In the genomic region with DNA sequence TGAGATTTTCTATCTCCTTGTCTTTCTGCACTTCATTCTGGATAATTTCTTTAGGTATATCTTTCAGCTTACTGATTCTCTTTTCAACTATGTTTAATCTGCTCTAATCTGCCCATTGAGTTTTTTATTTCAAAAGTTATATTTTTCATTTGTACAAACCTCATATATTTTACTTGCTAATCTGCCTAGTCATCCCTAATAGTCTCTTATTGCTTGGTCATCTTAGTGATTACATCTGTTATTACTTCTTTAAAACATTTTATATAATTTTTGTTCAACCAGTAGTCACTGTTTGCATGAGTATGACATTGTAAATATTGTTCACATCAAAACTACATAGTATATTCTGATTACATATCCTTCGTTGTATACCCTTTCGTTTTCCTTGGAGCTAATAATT, we compare ENCODE assay signal across 34 cellular contexts.
"Had no signal": no experiment of that assay in that cellular context is flagged by ENCODE, and none has a peak within 500 bp of the region (broad histone marks: within the 10 kb centered on the region; RNA-seq: fewer than 3 reads in every experiment).

No MANE protein-coding gene starts in this region.

- H3K36me3 ChIP-seq: breast epithelium, cardiac muscle cell, WERI-Rb-1 had no signal

- H3K27me3 ChIP-seq: cardiac muscle cell had no signal

- H3K27ac ChIP-seq: breast epithelium, cardiac muscle cell, coronary artery, dorsolateral prefrontal cortex, WERI-Rb-1 had no signal

- H3K27me3 Mint-ChIP-seq: activated B cell treated with CpG ODN at 0.5 μM for 24 hours; activated CD8-positive, alpha-beta T cell treated with anti-CD3 and anti-CD28 coated beads for 36 hours; activated naive CD8-positive, alpha-beta T cell; activated T-helper 17 cell treated with anti-CD3 and anti-CD28 coated beads, Interleukin-2, amount 50 U/mL, for 72 hours; dendritic cell treated with granulocyte-macrophage colony-stimulating factor and Interleukin-4, amounts not matched to agents 40 ng/mL and 50 ng/mL, for 4 days had no signal

- H3K9me3 Mint-ChIP-seq: activated B cell treated with CpG ODN at 0.5 μM for 24 hours; activated CD8-positive, alpha-beta T cell treated with anti-CD3 and anti-CD28 coated beads for 36 hours; activated T-helper 17 cell treated with anti-CD3 and anti-CD28 coated beads, Interleukin-2, amount 50 U/mL, for 72 hours; dendritic cell treated with granulocyte-macrophage colony-stimulating factor and Interleukin-4, amounts not matched to agents 40 ng/mL and 50 ng/mL, for 4 days had no signal

- H3K4me1 ChIP-seq: breast epithelium had no signal

- ATAC-seq: activated CD4-positive, CD25-positive, alpha-beta regulatory T cell treated with anti-CD3 and anti-CD28 coated beads, Interleukin-2, amount 50 U/mL, for 24 hours; activated CD8-positive, alpha-beta T cell treated with anti-CD3 and anti-CD28 coated beads for 36 hours; activated T-cell treated with anti-CD3 and anti-CD28 coated beads, Interleukin-2, amount 50 U/mL, for 4 hours; activated T-helper 17 cell treated with anti-CD3 and anti-CD28 coated beads, Interleukin-2, amount 50 U/mL, for 72 hours; esophagus mucosa had no signal

- H3K27ac Mint-ChIP-seq: activated B cell treated with CpG ODN at 0.5 μM for 24 hours; activated CD8-positive, alpha-beta T cell treated with anti-CD3 and anti-CD28 coated beads for 36 hours; activated naive CD8-positive, alpha-beta T cell; activated T-helper 17 cell treated with anti-CD3 and anti-CD28 coated beads, Interleukin-2, amount 50 U/mL, for 72 hours; brain; dendritic cell treated with granulocyte-macrophage colony-stimulating factor and Interleukin-4, amounts not matched to agents 40 ng/mL and 50 ng/mL, for 4 days; endodermal cell; T-helper 2 cell treated with Interferon-gamma antibody and Interleukin-4, amounts not matched to agents 5 μg/mL and 100 μg/mL, for 36 hours had no signal

- FAIRE-seq: frontal cortex had no signal

- H3K4me1 Mint-ChIP-seq: activated B cell treated with CpG ODN at 0.5 μM for 24 hours, brain, endodermal cell had no signal

- H3K4me3 ChIP-seq: breast epithelium, cardiac muscle cell, coronary artery, dorsolateral prefrontal cortex had no signal

- DNase-seq: activated B cell treated with CpG ODN at 0.5 μM for 24 hours; activated CD4-positive, alpha-beta T cell treated with anti-CD3 and anti-CD28 coated beads for 48 hours; activated CD4-positive, alpha-beta T cell treated with anti-CD3 and anti-CD28 coated beads, Interleukin-2, amount 50 U/mL, for 1 hour; activated CD4-positive, alpha-beta T cell treated with anti-CD3 and anti-CD28 coated beads, Interleukin-2, amount 50 U/mL, for 48 hours; activated CD8-positive, alpha-beta memory T cell treated with anti-CD3 and anti-CD28 coated beads for 24 hours; activated CD8-positive, alpha-beta T cell treated with anti-CD3 and anti-CD28 coated beads for 36 hours; activated effector memory CD4-positive, alpha-beta T cell treated with Interleukin-2 at 50 U/mL for 16 hours; activated gamma-delta T cell treated with Interleukin-2 at 50 U/mL for 16 hours; activated naive CD4-positive, alpha-beta T cell treated with anti-CD3 and anti-CD28 coated beads, Interleukin-2, amount 50 U/mL, for 16 hours; activated naive CD4-positive, alpha-beta T cell treated with Interleukin-2 at 50 U/mL for 16 hours; activated T-cell treated with anti-CD3 and anti-CD28 coated beads, Interleukin-2, amount 50 U/mL, for 4 hours; amniotic stem cell; anterior cingulate cortex; central memory CD4-positive, alpha-beta T cell; cerebellar nuclear complex; dorsolateral prefrontal cortex; effector memory CD4-positive, alpha-beta T cell; endodermal cell; foreskin fibroblast; head of caudate nucleus; hippocampal formation; T1000; WERI-Rb-1 had no signal

- H3K4me3 Mint-ChIP-seq: activated B cell treated with CpG ODN at 0.5 μM for 24 hours; activated CD8-positive, alpha-beta T cell treated with anti-CD3 and anti-CD28 coated beads for 36 hours; activated naive CD8-positive, alpha-beta T cell; activated T-cell treated with anti-CD3 and anti-CD28 coated beads, Interleukin-2, amount 50 U/mL, for 4 hours; activated T-helper 17 cell treated with anti-CD3 and anti-CD28 coated beads, Interleukin-2, amount 50 U/mL, for 72 hours; brain; dendritic cell treated with granulocyte-macrophage colony-stimulating factor and Interleukin-4, amounts not matched to agents 40 ng/mL and 50 ng/mL, for 4 days; endodermal cell; T-helper 2 cell treated with Interferon-gamma antibody and Interleukin-4, amounts not matched to agents 5 μg/mL and 100 μg/mL, for 36 hours had no signal
